Comparison of ENCODE assay signal across 15 cellular contexts in genomic region chr1:86825294-86825693, GRCh38.
DNase-seq lines count a peak whose midpoint lies in the region; ATAC-seq and TF ChIP-seq lines count a peak whose summit lies in the region.
"Had no signal": no experiment of that assay in that cellular context is flagged by ENCODE, and none has a peak within 500 bp of the region (broad histone marks: within the 10 kb centered on the region; RNA-seq: fewer than 3 reads in every experiment).

No MANE protein-coding gene starts in this region.

- H3K14ac ChIP-seq in mesenchymal stem cell (ENCODE audit: low read length in 2 of 2): no peak overlapping the region

- H3K9me3 Mint-ChIP-seq in HFFc6: no peaks in the 10 kb centered on the region
- no peaks in the 10 kb centered on the region for H3K9me3 Mint-ChIP-seq in nephron progenitor cell
- H3K9me3 Mint-ChIP-seq: activated B cell treated with CpG ODN at 0.5 μM for 24 hours had no signal

- no peak overlapping the region for H3K4me3 ChIP-seq in mesenchymal stem cell (ENCODE audit: insufficient read depth in 1 of 2, low read depth in 1 of 2, low read length in 2 of 2)
- no peak overlapping the region for H3K4me3 ChIP-seq in spleen
- no peak overlapping the region for H3K4me3 ChIP-seq in vagina
- H3K4me3 ChIP-seq: heart left ventricle, right atrium auricular region had no signal

- H3K36me3 Mint-ChIP-seq in HFFc6 (ENCODE audit: low read depth): no peaks in the 10 kb centered on the region
- H3K36me3 Mint-ChIP-seq in nephron progenitor cell (ENCODE audit: low read depth): no peaks in the 10 kb centered on the region

- peak; percentile 34 for DNase-seq in DMS79 (lab: John Stamatoyannopoulos, UW)
- DNase-seq in HFFc6: peak; percentile 57
- DNase-seq in astrocyte of the hippocampus (ENCODE audit: low read depth, low spot score): peak; percentile 91
- DNase-seq in mesenchymal stem cell: peak; percentile 14
- DNase-seq in spleen: no peak
- no peak for DNase-seq in left lobe of liver (ENCODE audit: low spot score)
- no peak for DNase-seq in nephron progenitor cell
- DNase-seq in vagina (ENCODE audit: extremely low spot score in 2 of 2): no peak
- DNase-seq: activated B cell treated with CpG ODN at 0.5 μM for 24 hours, anterior cingulate cortex, heart left ventricle, MV-4-11, NCI-H2171 had no signal

- peaks cover 11% of the 10 kb centered on the region for H3K27me3 Mint-ChIP-seq in HFFc6 (ENCODE audit: insufficient read depth)
- H3K27me3 Mint-ChIP-seq in nephron progenitor cell (ENCODE audit: low read depth, poor library complexity): no peaks in the 10 kb centered on the region
- H3K27me3 Mint-ChIP-seq: activated B cell treated with CpG ODN at 0.5 μM for 24 hours had no signal

- H3K27ac Mint-ChIP-seq in HFFc6: no peak overlapping the region
- H3K27ac Mint-ChIP-seq in nephron progenitor cell: no peak overlapping the region
- H3K27ac Mint-ChIP-seq: activated B cell treated with CpG ODN at 0.5 μM for 24 hours had no signal

- no peaks in the 10 kb centered on the region for H3K9me3 ChIP-seq in mesenchymal stem cell (ENCODE audit: control insufficient read depth, low read length)
- H3K9me3 ChIP-seq in spleen: no peaks in the 10 kb centered on the region
- no peaks in the 10 kb centered on the region for H3K9me3 ChIP-seq in vagina
- H3K9me3 ChIP-seq: heart left ventricle, right atrium auricular region had no signal

- peaks cover 0 to 13% of the 10 kb centered on the region in 2 experiments for H3K27me3 ChIP-seq in mesenchymal stem cell (ENCODE audit: control insufficient read depth in 1 of 2, insufficient read depth in 1 of 2, low read length in 2 of 2)
- peaks cover 0 to 4% (median 0%) of the 10 kb centered on the region in 7 donors for H3K27me3 ChIP-seq in spleen (replicated peaks in 1 of 7)
- H3K27me3 ChIP-seq in vagina: no peaks in the 10 kb centered on the region
- H3K27me3 ChIP-seq: heart left ventricle, right atrium auricular region had no signal

- H2AFZ ChIP-seq in mesenchymal stem cell (ENCODE audit: low read depth, low read length): no peak overlapping the region

- H3K4me3 Mint-ChIP-seq in HFFc6: no peak overlapping the region
- no peak overlapping the region for H3K4me3 Mint-ChIP-seq in nephron progenitor cell
- H3K4me3 Mint-ChIP-seq: activated B cell treated with CpG ODN at 0.5 μM for 24 hours had no signal

- no peak for ATAC-seq in left lobe of liver
- ATAC-seq: heart left ventricle, HepG2 had no signal

- H3K4me1 Mint-ChIP-seq in HFFc6 (ENCODE audit: low read depth): peaks cover 16% of the 10 kb centered on the region
- peaks cover 29% of the 10 kb centered on the region for H3K4me1 Mint-ChIP-seq in nephron progenitor cell
- H3K4me1 Mint-ChIP-seq: activated B cell treated with CpG ODN at 0.5 μM for 24 hours had no signal

- no peak overlapping the region for H2BK15ac ChIP-seq in mesenchymal stem cell (ENCODE audit: low read depth, poor library complexity, severe bottlenecking)

- no peak overlapping the region for H3K23ac ChIP-seq in mesenchymal stem cell (ENCODE audit: low read length in 2 of 2)

- no peak overlapping the region for H2BK120ac ChIP-seq in mesenchymal stem cell (ENCODE audit: low read depth, low read length)

- H3K18ac ChIP-seq in mesenchymal stem cell (ENCODE audit: low read depth in 1 of 2, low read length in 2 of 2): no peak overlapping the region

- TF ChIP-seq CTCF in HFFc6 (IDR thresholded peaks at IDR 0.05) (no peak), spleen (IDR thresholded peaks at IDR 0.05 in 8 of 11, conservative IDR thresholded peaks at IDR 0.05 in 3 of 11) (no peak), nephron progenitor cell (IDR thresholded peaks at IDR 0.05) (no peak), vagina (IDR thresholded peaks at IDR 0.05) (no peak)

- H2BK5ac ChIP-seq in mesenchymal stem cell (ENCODE audit: low read depth, low read length, poor library complexity, severe bottlenecking): no peak overlapping the region

- no peak overlapping the region for H4K91ac ChIP-seq in mesenchymal stem cell (ENCODE audit: low read length)

- H3K4me1 ChIP-seq in mesenchymal stem cell (ENCODE audit: control insufficient read depth, insufficient read depth, low read depth, low read length) (no peaks in the 10 kb centered on the region), spleen (peaks cover 0 to 10% (median 0%) of the 10 kb centered on the region in 6 donors), vagina (no peaks in the 10 kb centered on the region)
- H3K4me1 ChIP-seq: heart left ventricle, right atrium auricular region had no signal

- H3K9ac ChIP-seq in mesenchymal stem cell (ENCODE audit: low read length): no peak overlapping the region

- WGBS in mesenchymal stem cell: 58% methylated on average over 2 of the region's 2 CpGs
- 52 to 72% (median 60%) methylated on average over 2 of the region's 2 CpGs for whole genome bisulfite sequencing in spleen, 5 donors

- no peak overlapping the region for H4K8ac ChIP-seq in mesenchymal stem cell (ENCODE audit: low read length)

- no peaks in the 10 kb centered on the region for H3K79me1 ChIP-seq in mesenchymal stem cell (replicated peaks; ENCODE audit: low read length, poor library complexity, severe bottlenecking)

- H3K4ac ChIP-seq in mesenchymal stem cell (ENCODE audit: low read depth in 1 of 2, low read length in 2 of 2): no peak overlapping the region

- no peak overlapping the region for H2AK5ac ChIP-seq in mesenchymal stem cell (ENCODE audit: low read length, severe bottlenecking)

- H3K36me3 ChIP-seq in mesenchymal stem cell (ENCODE audit: control insufficient read depth in 1 of 2, insufficient read depth in 2 of 2, low read depth in 1 of 2, low read length in 2 of 2): no peaks in the 10 kb centered on the region
- H3K36me3 ChIP-seq in spleen: no peaks in the 10 kb centered on the region
- no peaks in the 10 kb centered on the region for H3K36me3 ChIP-seq in vagina
- H3K36me3 ChIP-seq: heart left ventricle, right atrium auricular region had no signal

- H3K4me2 ChIP-seq in mesenchymal stem cell (ENCODE audit: low read length, poor library complexity, severe bottlenecking): no peak overlapping the region

- H2BK12ac ChIP-seq in mesenchymal stem cell (ENCODE audit: low read length in 2 of 2): no peak overlapping the region

- intact Hi-C loops in spleen (cut with DNase I; ENCODE audit: low total_unique reads): no loop called here
- intact Hi-C loops in vagina (cut with DNase I): no loop called here

- TF ChIP-seq POLR2A in spleen (IDR thresholded peaks at IDR 0.05) (no peak), vagina (IDR thresholded peaks at IDR 0.05) (no peak)

- no peak overlapping the region for H3K27ac ChIP-seq in mesenchymal stem cell (ENCODE audit: low read length, poor library complexity, severe bottlenecking)
- H3K27ac ChIP-seq in spleen: no peak overlapping the region
- no peak overlapping the region for H3K27ac ChIP-seq in vagina
- H3K27ac ChIP-seq: heart left ventricle, right atrium auricular region had no signal

Comparison
In these comparisons a context has a peak if more than half of its experiments do, and no peak if none do; other contexts are left out.
1. DNase-seq: peak in DMS79 (single experiment), HFFc6 (single experiment), astrocyte of the hippocampus (single experiment) and mesenchymal stem cell (single experiment); none in spleen (single experiment), left lobe of liver (single experiment), nephron progenitor cell (single experiment) and vagina (0 of 2).